ENCODE assay signal across 9 cellular contexts in the genomic region with DNA sequence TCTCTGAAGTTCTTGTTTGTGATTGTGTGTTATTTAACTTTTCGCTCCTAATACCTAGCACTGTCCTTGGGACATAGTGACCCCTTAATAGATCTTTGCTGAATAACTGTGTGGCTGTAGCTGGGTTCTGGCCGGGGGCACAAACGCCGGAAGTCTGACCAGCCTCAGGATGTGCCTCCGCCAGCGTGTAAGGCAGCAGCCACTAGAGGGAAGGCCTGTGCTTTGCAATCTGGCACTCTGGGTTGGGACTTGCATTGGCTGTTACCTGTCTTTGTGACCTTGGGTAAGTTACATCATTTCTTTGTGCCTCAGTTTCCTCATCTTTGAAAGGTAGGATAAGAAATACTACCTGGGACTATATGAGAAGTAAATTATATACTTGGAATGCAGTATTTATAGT.
DNase-seq lines count a peak whose midpoint lies in the region; ATAC-seq and TF ChIP-seq lines count a peak whose summit lies in the region.
"Had no signal": no experiment of that assay in that cellular context is flagged by ENCODE, and none has a peak within 500 bp of the region (broad histone marks: within the 10 kb centered on the region; RNA-seq: fewer than 3 reads in every experiment).

No MANE protein-coding gene starts in this region.

- in situ Hi-C loops in transverse colon (cut with MboI; ENCODE audit: low pct_ligation_motif_present in 1 of 4, low pct_unique_long_range_greater_than_20kb in 1 of 4, low sequenced_read_pairs in 3 of 4): no loop called here

- no peaks in the 10 kb centered on the region for H3K9me3 ChIP-seq in left ventricle myocardium inferior (replicated peaks)
- no peaks in the 10 kb centered on the region for H3K9me3 ChIP-seq in transverse colon
- H3K9me3 ChIP-seq in CD8-positive, alpha-beta T cell (ENCODE audit: low read length): no peaks in the 10 kb centered on the region

- TF ChIP-seq CTCF in left ventricle myocardium inferior (IDR thresholded peaks at IDR 0.05; ENCODE audit: borderline replicate concordance): peak; percentile 68
- TF ChIP-seq CTCF in transverse colon (IDR thresholded peaks at IDR 0.05): peak in 4 of 5 experiments; percentile 29 to 43 (median 34)
- TF ChIP-seq CTCF in CD8-positive, alpha-beta T cell (IDR thresholded peaks at IDR 0.05): no peak

- H3K27me3 ChIP-seq in left ventricle myocardium inferior (ENCODE audit: low read depth) (no peaks in the 10 kb centered on the region), transverse colon (no peaks in the 10 kb centered on the region)
- no peaks in the 10 kb centered on the region for H3K27me3 ChIP-seq in CD8-positive, alpha-beta T cell (ENCODE audit: insufficient read depth, low read length)

- ATAC-seq in activated CD4-positive, alpha-beta T cell treated with anti-CD3 and anti-CD28 coated beads for 36 hours: no peak
- no peak for ATAC-seq in CD8-positive, alpha-beta T cell

- TF ChIP-seq EP300 in transverse colon (IDR thresholded peaks at IDR 0.05; ENCODE audit: low read depth): no peak

- WGBS in transverse colon (ENCODE audit: low coverage in 1 of 2), 2 donors: 85% methylated on average over 6 of the region's 6 CpGs; no CpG with 5 or more reads in 1 of the 2 donors

- no peak overlapping the region for H3K27ac Mint-ChIP-seq in activated CD4-positive, alpha-beta T cell treated with anti-CD3 and anti-CD28 coated beads for 36 hours
- H3K27ac Mint-ChIP-seq in CD8-positive, alpha-beta T cell: no peak overlapping the region

- no peak overlapping the region for H3K4me3 Mint-ChIP-seq in activated CD4-positive, alpha-beta T cell treated with anti-CD3 and anti-CD28 coated beads for 36 hours
- H3K4me3 Mint-ChIP-seq in CD8-positive, alpha-beta T cell: no peak overlapping the region

- CTCF ChIA-PET in activated CD4-positive, alpha-beta T cell treated with anti-CD3 and anti-CD28 coated beads for 36 hours (lab: Charles Lee): no interaction called here
- CTCF ChIA-PET in CD8-positive, alpha-beta T cell (lab: Charles Lee): no interaction called here

- intact Hi-C loops in activated CD4-positive, alpha-beta T cell treated with anti-CD3 and anti-CD28 coated beads for 36 hours (cut with DNase I, micrococcal nuclease): no loop called here
- intact Hi-C loops in left ventricle myocardium inferior (cut with micrococcal nuclease) (no loop called here), transverse colon (cut with DNase I; ENCODE audit: low total_unique reads) (no loop called here)
- intact Hi-C loops in CD8-positive, alpha-beta T cell (cut with DNase I, micrococcal nuclease): no loop called here

- H3K27me3 Mint-ChIP-seq in activated CD4-positive, alpha-beta T cell treated with anti-CD3 and anti-CD28 coated beads for 36 hours: no peaks in the 10 kb centered on the region
- H3K27me3 Mint-ChIP-seq in CD8-positive, alpha-beta T cell (ENCODE audit: low read depth): no peaks in the 10 kb centered on the region

- H3K4me1 Mint-ChIP-seq in activated CD4-positive, alpha-beta T cell treated with anti-CD3 and anti-CD28 coated beads for 36 hours: no peaks in the 10 kb centered on the region
- H3K4me1 Mint-ChIP-seq in CD8-positive, alpha-beta T cell (ENCODE audit: low read depth): peaks cover 17% of the 10 kb centered on the region

- peaks cover 2% of the 10 kb centered on the region for H3K36me3 Mint-ChIP-seq in activated CD4-positive, alpha-beta T cell treated with anti-CD3 and anti-CD28 coated beads for 36 hours (ENCODE audit: low read depth)
- H3K36me3 Mint-ChIP-seq in CD8-positive, alpha-beta T cell: peaks cover 46% of the 10 kb centered on the region

- H3K4me3 ChIP-seq in left ventricle myocardium inferior (peak overlapping the region; percentile 24), transverse colon (no peak overlapping the region)
- no peak overlapping the region for H3K4me3 ChIP-seq in CD8-positive, alpha-beta T cell (ENCODE audit: low read depth, low read length)

- peak; percentile 13 for DNase-seq in activated CD4-positive, alpha-beta T cell treated with anti-CD3 and anti-CD28 coated beads for 36 hours
- no peak for DNase-seq in activated CD4-positive, alpha-beta T cell treated with anti-CD3 and anti-CD28 coated beads for 4 hours
- DNase-seq in NCI-H69 (lab: John Stamatoyannopoulos, UW) (peak; percentile 37), left ventricle myocardium inferior (peak; percentile 25), transverse colon (peak; percentile 20), GM03348 (ENCODE audit: low spot score) (no peak), NCI-H2029 treated with DMSO at 0.1 percent for 48 hours (lab: John Stamatoyannopoulos, UW) (no peak)
- DNase-seq in CD8-positive, alpha-beta T cell: no peak
- DNase-seq: NCI-H446 had no signal

- peaks cover 5% of the 10 kb centered on the region for H3K36me3 ChIP-seq in left ventricle myocardium inferior
- H3K36me3 ChIP-seq in transverse colon: peaks cover 0 to 17% (median 0%) of the 10 kb centered on the region in 4 donors
- H3K36me3 ChIP-seq in CD8-positive, alpha-beta T cell (ENCODE audit: insufficient read depth, low read length): no peaks in the 10 kb centered on the region

- POLR2A ChIA-PET in activated CD4-positive, alpha-beta T cell treated with anti-CD3 and anti-CD28 coated beads for 36 hours (lab: Charles Lee): no interaction called here
- POLR2A ChIA-PET in CD8-positive, alpha-beta T cell (lab: Charles Lee): no interaction called here

- H3K27ac ChIP-seq in left ventricle myocardium inferior (replicated peaks) (peak overlapping the region; percentile 87), transverse colon (peak overlapping the region in 3 of 4 donors; percentile 14 to 45 (median 25))
- H3K27ac ChIP-seq in CD8-positive, alpha-beta T cell (ENCODE audit: low read depth, low read length): no peak overlapping the region

- TF ChIP-seq POLR2A in transverse colon (IDR thresholded peaks at IDR 0.05): no peak

- H3K9me3 Mint-ChIP-seq in activated CD4-positive, alpha-beta T cell treated with anti-CD3 and anti-CD28 coated beads for 36 hours (ENCODE audit: low read depth): no peaks in the 10 kb centered on the region
- no peaks in the 10 kb centered on the region for H3K9me3 Mint-ChIP-seq in CD8-positive, alpha-beta T cell

- peaks cover 94% of the 10 kb centered on the region for H3K4me1 ChIP-seq in left ventricle myocardium inferior
- peaks cover 0 to 8% (median 0%) of the 10 kb centered on the region in 4 donors for H3K4me1 ChIP-seq in transverse colon
- H3K4me1 ChIP-seq in CD8-positive, alpha-beta T cell (ENCODE audit: insufficient read depth, low read length): no peaks in the 10 kb centered on the region

Comparison
In these comparisons a context has a peak if more than half of its experiments do, and no peak if none do; other contexts are left out.
1. DNase-seq: peak in activated CD4-positive, alpha-beta T cell treated with anti-CD3 and anti-CD28 coated beads for 36 hours (single experiment), NCI-H69 (single experiment), left ventricle myocardium inferior (single experiment) and transverse colon (single experiment); none in activated CD4-positive, alpha-beta T cell treated with anti-CD3 and anti-CD28 coated beads for 4 hours (0 of 2), GM03348 (single experiment), CD8-positive, alpha-beta T cell (0 of 7) and NCI-H2029 treated with DMSO at 0.1 percent for 48 hours (single experiment).